ENCODE assay signal across 16 cellular contexts in genomic region chr1:94669213-94669612, GRCh38.
"Had no signal": no experiment of that assay in that cellular context is flagged by ENCODE, and none has a peak within 500 bp of the region (broad histone marks: within the 10 kb centered on the region; RNA-seq: fewer than 3 reads in every experiment).

No MANE protein-coding gene starts in this region.

- DNase-seq: activated CD4-positive, alpha-beta T cell treated with anti-CD3 and anti-CD28 coated beads for 36 hours; activated CD8-positive, alpha-beta T cell treated with anti-CD3 and anti-CD28 coated beads for 36 hours; activated effector memory CD4-positive, alpha-beta T cell treated with anti-CD3 and anti-CD28 coated beads, Interleukin-2, amount 50 U/mL, for 16 hours; activated T-cell treated with anti-CD3 and anti-CD28 coated beads, Interleukin-2, amount 50 U/mL, for 4 hours; amniotic stem cell; body of pancreas; caudate nucleus; foreskin keratinocyte; glutamatergic neuron; stimulated activated CD4-positive, alpha-beta T cell treated with anti-CD3 and anti-CD28 coated beads, Interleukin-4, amount 100 ng/mL, for 1 hour; stimulated activated naive B cell treated with anti-CD40 and anti-IgM and Interleukin-4, amounts not matched to agents 10 μg/mL and 1 μg/mL and 100 μg/mL, for 72 hours; T1000; tibial artery; uterus; WERI-Rb-1 had no signal

- H3K9me3 ChIP-seq: body of pancreas, tibial artery, uterus had no signal

- H3K27me3 ChIP-seq: body of pancreas, foreskin keratinocyte, tibial artery, uterus had no signal

- H3K27ac ChIP-seq: body of pancreas, coronary artery, foreskin keratinocyte, tibial artery, uterus, WERI-Rb-1 had no signal

- H3K4me3 ChIP-seq: body of pancreas, coronary artery, tibial artery, uterus had no signal

- H3K36me3 ChIP-seq: tibial artery, uterus, WERI-Rb-1 had no signal

- H3K4me1 ChIP-seq: body of pancreas, foreskin keratinocyte, uterus had no signal
